Comparison of ENCODE assay signal across 23 cellular contexts in the genomic region with DNA sequence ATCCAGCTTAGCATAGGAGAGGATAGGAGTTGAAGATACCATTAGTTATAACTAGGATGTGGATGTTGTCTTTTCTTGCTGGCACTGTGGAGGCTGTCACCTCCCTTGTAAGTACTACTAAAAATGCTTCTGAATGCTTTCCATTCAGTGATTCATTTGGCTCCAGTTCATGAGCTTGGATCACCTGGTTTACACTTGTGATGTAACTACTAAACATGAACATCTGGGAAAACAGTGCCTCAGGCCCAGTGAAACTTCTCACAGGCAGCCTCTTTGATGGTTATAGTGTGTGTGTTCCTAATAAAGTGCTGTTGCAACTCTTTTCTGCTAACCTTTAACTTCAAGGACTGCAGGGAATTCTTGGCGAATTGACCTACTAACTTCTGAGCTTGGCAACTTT. TPM values are rescaled to one million over a fixed set of nuclear protein-coding genes. Genes with fewer than 3 reads are reported as not detected.
DNase-seq lines count a peak whose midpoint lies in the region; ATAC-seq and TF ChIP-seq lines count a peak whose summit lies in the region.
"Had no signal": no experiment of that assay in that cellular context is flagged by ENCODE, and none has a peak within 500 bp of the region (broad histone marks: within the 10 kb centered on the region; RNA-seq: fewer than 3 reads in every experiment).

No MANE protein-coding gene starts in this region.

- H3K9me3 Mint-ChIP-seq in immature natural killer cell = no peaks in the 10 kb centered on the region
- H3K9me3 Mint-ChIP-seq: activated CD4-positive, alpha-beta T cell treated with anti-CD3 and anti-CD28 coated beads, Interleukin-2, amount 10 ng/mL, durations not matched to agents 24 days and 14 days; mesothelial cell of epicardium; neural crest cell had no signal

- peaks cover 0 to 3% (median 0%) of the 10 kb centered on the region in 3 donors for H3K36me3 Mint-ChIP-seq in immature natural killer cell
- H3K36me3 Mint-ChIP-seq: mesothelial cell of epicardium had no signal

- H3K4me1 Mint-ChIP-seq in immature natural killer cell = peaks cover 19 to 20% of the 10 kb centered on the region in 2 donors
- H3K4me1 Mint-ChIP-seq: activated CD4-positive, alpha-beta T cell treated with anti-CD3 and anti-CD28 coated beads, Interleukin-2, amount 10 ng/mL, durations not matched to agents 24 days and 14 days; neural crest cell had no signal

- ATAC-seq in RWPE2 (ENCODE audit: low read depth) = peak; percentile 74
- ATAC-seq in mucosa of descending colon = peak; percentile 38

- CTCF ChIA-PET in BJ (lab: Yijun Ruan, JAX) = interaction anchor here (4.8 kb wide), 1 partner anchor 10 kb away, joined by 22 read pairs; no protein-coding TSS in a partner anchor

- H3K36me3 ChIP-seq in BJ (ENCODE audit: control insufficient read depth, insufficient read depth, low read length) (no peaks in the 10 kb centered on the region), RWPE2 (ENCODE audit: low read depth) (no peaks in the 10 kb centered on the region), mucosa of descending colon (ENCODE audit: low read depth) (no peaks in the 10 kb centered on the region)
- H3K36me3 ChIP-seq: adrenal gland had no signal

- POLR2A ChIA-PET in BJ (lab: Charles Lee) = no interaction called here

- H3K27me3 ChIP-seq in BJ (ENCODE audit: control insufficient read depth, insufficient read depth, low read length) (no peaks in the 10 kb centered on the region), RWPE2 (ENCODE audit: insufficient read depth, poor library complexity, severe bottlenecking) (peaks cover under 1% of the 10 kb centered on the region)
- H3K27me3 ChIP-seq: adrenal gland had no signal

- no peak overlapping the region for H3K27ac Mint-ChIP-seq in immature natural killer cell
- H3K27ac Mint-ChIP-seq: activated CD4-positive, alpha-beta T cell treated with anti-CD3 and anti-CD28 coated beads, Interleukin-2, amount 10 ng/mL, durations not matched to agents 24 days and 14 days; mesothelial cell of epicardium; progenitor cell of endocrine pancreas had no signal

- H3K4me3 Mint-ChIP-seq in immature natural killer cell = no peak overlapping the region
- H3K4me3 Mint-ChIP-seq: activated CD4-positive, alpha-beta T cell treated with anti-CD3 and anti-CD28 coated beads, Interleukin-2, amount 10 ng/mL, durations not matched to agents 24 days and 14 days; mesothelial cell of epicardium; neural crest cell had no signal

- TF ChIP-seq CTCF in BJ (IDR thresholded peaks at IDR 0.05; ENCODE audit: insufficient read depth, low read depth, low read length) (no peak), RWPE2 (IDR thresholded peaks at IDR 0.05; ENCODE audit: poor library complexity, severe bottlenecking) (no peak), fibroblast of mammary gland (conservative IDR thresholded peaks at IDR 0.05; ENCODE audit: control insufficient read depth, insufficient read depth, low read depth, low read length) (no peak), mucosa of descending colon (IDR thresholded peaks at IDR 0.05) (no peak)

- DNase-seq in BJ (ENCODE audit: low read depth) (peak; percentile 3), RWPE2 (ENCODE audit: low spot score) (no peak), fibroblast of mammary gland (ENCODE audit: low read depth) (peak; percentile 73), mucosa of descending colon (no peak), immature natural killer cell (no peak), DMS79 treated with DMSO at 0.1 percent for 48 hours (lab: John Stamatoyannopoulos, UW) (no peak), superior temporal gyrus (ENCODE audit: extremely low spot score) (no peak), NOMO-1 treated with DMSO at 0.1 percent for 48 hours (lab: John Stamatoyannopoulos, UW; ENCODE audit: unreplicated experiment) (no peak)
- DNase-seq: activated CD4-positive, alpha-beta T cell treated with anti-CD3 and anti-CD28 coated beads, Interleukin-2, amount 10 ng/mL, durations not matched to agents 24 days and 14 days; activated CD8-positive, alpha-beta memory T cell treated with anti-CD3 and anti-CD28 coated beads, Interleukin-2, amount 50 U/mL, for 4 hours; DND-41; dorsolateral prefrontal cortex; Karpas-422; kidney glomerular epithelial cell; NCI-H1092 treated with DMSO at 0.1 percent for 48 hours; NCI-H524 treated with DMSO at 0.1 percent for 48 hours; SHP77 treated with DMSO at 0.1 percent for 48 hours; substantia nigra had no signal

- H3K27ac ChIP-seq in RWPE2 (ENCODE audit: poor library complexity, severe bottlenecking) = no peak overlapping the region
- H3K27ac ChIP-seq: dorsolateral prefrontal cortex had no signal

- peaks cover 3 to 13% (median 5%) of the 10 kb centered on the region in 3 donors for H3K27me3 Mint-ChIP-seq in immature natural killer cell (ENCODE audit: low read depth in 3 of 3)
- H3K27me3 Mint-ChIP-seq: progenitor cell of endocrine pancreas had no signal

- intact Hi-C loops in mucosa of descending colon (cut with DNase I, micrococcal nuclease) = no loop called here

- H3K4me1 ChIP-seq in RWPE2 (ENCODE audit: insufficient read depth, poor library complexity, severe bottlenecking) (no peaks in the 10 kb centered on the region), mucosa of descending colon (ENCODE audit: low read depth) (no peaks in the 10 kb centered on the region)

- H3K4me3 ChIP-seq in BJ (ENCODE audit: low read depth, low read length) = no peak overlapping the region
- H3K4me3 ChIP-seq in RWPE2 (ENCODE audit: severe bottlenecking) = no peak overlapping the region
- no peak overlapping the region for H3K4me3 ChIP-seq in fibroblast of mammary gland (ENCODE audit: control insufficient read depth, low read depth, low read length)
- no peak overlapping the region for H3K4me3 ChIP-seq in mucosa of descending colon
- H3K4me3 ChIP-seq: adrenal gland, dorsolateral prefrontal cortex had no signal

- H3K9me3 ChIP-seq in RWPE2 (ENCODE audit: severe bottlenecking) = no peaks in the 10 kb centered on the region
- no peaks in the 10 kb centered on the region for H3K9me3 ChIP-seq in mucosa of descending colon
- H3K9me3 ChIP-seq: adrenal gland had no signal

RNA-seq across cellular contexts. Expression of gene SLC9A2, which starts 13.0 kb away (rescaled TPM):
- polyA plus RNA-seq in BJ (2011; rRNA removed) = not detected in 2 replicates
- polyA minus RNA-seq in BJ (2011; rRNA and poly(A)+ RNA removed) = 0.05 TPM in 1 of 2 replicates, not detected in the other
- total RNA-seq in mucosa of descending colon = 10 to 100 TPM; 32.2 to 92.9 (median 67.1) TPM
- not detected for polyA plus RNA-seq in immature natural killer cell
- total RNA-seq: activated CD4-positive, alpha-beta T cell treated with anti-CD3 and anti-CD28 coated beads, Interleukin-2, amount 10 ng/mL, durations not matched to agents 24 days and 14 days; T-helper 1 cell treated with Interleukin-12 subunit alpha and Interleukin-12 subunit beta and Interleukin-4 antibody, amounts not matched to agents 30 ng/mL and 1 ng/mL, for 36 hours had no signal

Comparison
In these comparisons a context has a peak if more than half of its experiments do, and no peak if none do; other contexts are left out.
1. DNase-seq: peak in BJ (single experiment) and fibroblast of mammary gland (single experiment); none in RWPE2 (single experiment), mucosa of descending colon (0 of 3), immature natural killer cell (0 of 3), DMS79 treated with DMSO at 0.1 percent for 48 hours (single experiment), superior temporal gyrus (single experiment) and NOMO-1 treated with DMSO at 0.1 percent for 48 hours (single experiment).